In genomic region chr3:125353659-125354058, GRCh38 we compare ENCODE assay signal across 24 cellular contexts. TPM values are rescaled to one million over a fixed set of nuclear protein-coding genes. Genes with fewer than 3 reads are reported as not detected.
DNase-seq lines count a peak whose midpoint lies in the region; ATAC-seq, FAIRE-seq and TF ChIP-seq lines count a peak whose summit lies in the region.
"Had no signal": no experiment of that assay in that cellular context is flagged by ENCODE, and none has a peak within 500 bp of the region (broad histone marks: within the 10 kb centered on the region; RNA-seq: fewer than 3 reads in every experiment).

No MANE protein-coding gene starts in this region.

- H3K27ac Mint-ChIP-seq in CD4-positive, alpha-beta T cell, result peak overlapping the region; percentile 30

- FAIRE-seq in K562 (lab: Jason Lieb, UNC), result no peak
- FAIRE-seq: A549, GM12892, GM19239, H1 had no signal

- H3K27ac ChIP-seq in CD4-positive, alpha-beta T cell (ENCODE audit: low read depth, low read length), result no peak overlapping the region
- H3K27ac ChIP-seq in HEK293 (ENCODE audit: extremely low read depth, low read depth, low read length), result no peak overlapping the region
- peak overlapping the region; percentile 95; the same call in 1 of the 2 replicates for H3K27ac ChIP-seq in SU-DHL-6 (ENCODE audit: low read depth, low read length)
- H3K27ac ChIP-seq in K562 (ENCODE audit: extremely low read depth, low read depth, low read length), result no peak overlapping the region
- H3K27ac ChIP-seq: A549; BLaER1 treated with 17β-estradiol and CSF1 and Interleukin-3, amounts not matched to agents 10 nM and 100 nM; GM23248 had no signal

- H3K27me3 Mint-ChIP-seq in CD4-positive, alpha-beta T cell, result no peaks in the 10 kb centered on the region
- H3K27me3 Mint-ChIP-seq: CD4-positive, alpha-beta memory T cell had no signal

- H3K4me3 ChIP-seq in HEK293 (ENCODE audit: low read depth, low read length) (no peak overlapping the region), SU-DHL-6 (ENCODE audit: insufficient read depth, low read length, poor library complexity, severe bottlenecking) (no peak overlapping the region), K562 (no peak overlapping the region)
- H3K4me3 ChIP-seq: A549; BLaER1 treated with 17β-estradiol and CSF1 and Interleukin-3, amounts not matched to agents 10 nM and 100 nM; GM23248 had no signal

- H3K9me3 Mint-ChIP-seq in CD4-positive, alpha-beta T cell, result peaks cover 2% of the 10 kb centered on the region
- H3K9me3 Mint-ChIP-seq: CD14-positive monocyte had no signal

- no peaks in the 10 kb centered on the region for H3K9me3 ChIP-seq in CD4-positive, alpha-beta T cell (ENCODE audit: control insufficient read depth, low read length)
- no peaks in the 10 kb centered on the region for H3K9me3 ChIP-seq in HEK293 (ENCODE audit: control insufficient read depth, insufficient read depth, low read depth, low read length)
- no peaks in the 10 kb centered on the region for H3K9me3 ChIP-seq in SU-DHL-6 (ENCODE audit: insufficient read depth, low read length)
- no peaks in the 10 kb centered on the region for H3K9me3 ChIP-seq in K562 (replicated peaks; ENCODE audit: control insufficient read depth, insufficient read depth, low read depth, low read length)
- H3K9me3 ChIP-seq: A549, BE2C had no signal

- H4K20me1 ChIP-seq in SU-DHL-6 (ENCODE audit: low read depth, low read length) (peaks cover 14% of the 10 kb centered on the region), K562 (replicated peaks; ENCODE audit: control insufficient read depth, insufficient read depth, low read length) (no peaks in the 10 kb centered on the region)

- H3K9me1 ChIP-seq in K562 (ENCODE audit: control insufficient read depth, insufficient read depth, low read length), result no peaks in the 10 kb centered on the region

- CTCF ChIA-PET in CD4-positive, alpha-beta T cell (lab: Charles Lee), result no interaction called here
- CTCF ChIA-PET in HEK293 (lab: Yijun Ruan, JAX), result no interaction called here
- CTCF ChIA-PET in K562 (lab: Yijun Ruan, JAX; ENCODE audit: low intra/inter-chr PET ratio), result no interaction called here

- H3K4me1 ChIP-seq in HEK293 (ENCODE audit: control insufficient read depth, insufficient read depth, low read length) (0 out of 2 replicates have a peak, but pooled peaks cover 3% of the 10 kb centered on the region), K562 (replicated peaks in 1 of 2; ENCODE audit: control insufficient read depth in 2 of 2, insufficient read depth in 2 of 2, low read length in 2 of 2) (peaks cover 3 to 10% of the 10 kb centered on the region in 2 experiments; a peak in 3 of 5 replicates)
- H3K4me1 ChIP-seq: BE2C had no signal

- intact Hi-C loops in CD4-positive, alpha-beta T cell (cut with DNase I, micrococcal nuclease), result no loop called here
- intact Hi-C loops in K562 (cut with micrococcal nuclease), result no loop called here

- no peak for TF ChIP-seq EP300 in K562 (IDR thresholded peaks at IDR 0.05; ENCODE audit: low read length)

- peaks cover 25% of the 10 kb centered on the region for H3K36me3 Mint-ChIP-seq in CD4-positive, alpha-beta T cell (ENCODE audit: low read depth)

- H3K9me2 ChIP-seq in SU-DHL-6 (replicated peaks; ENCODE audit: insufficient read depth, low read length), result no peaks in the 10 kb centered on the region

- H3K4me2 ChIP-seq in SU-DHL-6 (ENCODE audit: low read depth, low read length, poor library complexity, severe bottlenecking) (peak overlapping the region; percentile 95), K562 (ENCODE audit: insufficient read depth, low read length) (no peak overlapping the region)
- H3K4me2 ChIP-seq: A549 had no signal

- no peak for TF ChIP-seq POLR2A in K562 (conservative IDR thresholded peaks at IDR 0.05)

- H3K79me2 ChIP-seq in SU-DHL-6 (ENCODE audit: insufficient read depth, low read length), result peaks cover 99% of the 10 kb centered on the region
- peaks cover 99% of the 10 kb centered on the region for H3K79me2 ChIP-seq in K562 (ENCODE audit: control insufficient read depth, insufficient read depth, low read length)

- H3K36me3 ChIP-seq in HEK293 (ENCODE audit: control insufficient read depth in 2 of 2, insufficient read depth in 1 of 2, low read length in 2 of 2), result no peaks in the 10 kb centered on the region
- H3K36me3 ChIP-seq in SU-DHL-6 (ENCODE audit: low read length), result no peaks in the 10 kb centered on the region
- no peaks in the 10 kb centered on the region for H3K36me3 ChIP-seq in K562 (ENCODE audit: control insufficient read depth, insufficient read depth, low read length)
- H3K36me3 ChIP-seq: BE2C had no signal

- H2AFZ ChIP-seq in SU-DHL-6 (ENCODE audit: low read depth, low read length, severe bottlenecking), result no peak overlapping the region
- no peak overlapping the region for H2AFZ ChIP-seq in K562 (ENCODE audit: low read depth, low read length)
- H2AFZ ChIP-seq: GM23248 had no signal

- no peak overlapping the region for H3K9ac ChIP-seq in SU-DHL-6 (ENCODE audit: low read length)
- H3K9ac ChIP-seq in K562 (ENCODE audit: insufficient read depth in 1 of 2, low read depth in 2 of 2, low read length in 2 of 2), result no peak overlapping the region
- H3K9ac ChIP-seq: BLaER1 treated with 17β-estradiol and CSF1 and Interleukin-3, amounts not matched to agents 10 nM and 100 nM; GM23248 had no signal

- DNase-seq in CD4-positive, alpha-beta T cell, result no peak
- no peak for DNase-seq in K562 (ENCODE audit: extremely low read depth in 1 of 4, low spot score in 3 of 4)
- DNase-seq: 8988T; ACHN; AML-193; BE2C; Calu3; CD4-positive, alpha-beta memory T cell; COR-L47; DMS53; DMS79 treated with DMSO at 0.1 percent for 48 hours; GM23248; H7 had no signal

- no peak for ATAC-seq in CD4-positive, alpha-beta T cell (ENCODE audit: poor library complexity)
- ATAC-seq in K562 (no peak), HG02973 (IDR thresholded peaks at IDR 0.05; ENCODE audit: unreplicated experiment) (no peak), HG03045 (IDR thresholded peaks at IDR 0.05; ENCODE audit: unreplicated experiment) (no peak), GM18511 (IDR thresholded peaks at IDR 0.05; ENCODE audit: unreplicated experiment) (no peak)
- ATAC-seq: A549 had no signal

- no peak for TF ChIP-seq RAD21 in K562 (CRISPR knock-in tag; conservative IDR thresholded peaks at IDR 0.05 in 1 of 2, IDR thresholded peaks at IDR 0.05 in 1 of 2)

- no TSS peak for BruUV-seq in K562 (replicated peaks; lab: Mats Ljungman, UMichigan)

- 88% methylated on average over 3 of the region's 3 CpGs for WGBS in K562 (ENCODE audit: insufficient coverage, low coverage, missing lambda C conversion rate)

- H3K4me3 Mint-ChIP-seq in CD4-positive, alpha-beta T cell, result no peak overlapping the region
- H3K4me3 Mint-ChIP-seq: CD14-positive monocyte had no signal

- H3K27me3 ChIP-seq in CD4-positive, alpha-beta T cell (ENCODE audit: control insufficient read depth, insufficient read depth, low read length), result no peaks in the 10 kb centered on the region
- H3K27me3 ChIP-seq in SU-DHL-6 (ENCODE audit: low read length), result no peaks in the 10 kb centered on the region
- H3K27me3 ChIP-seq in K562 (ENCODE audit: control insufficient read depth in 2 of 2, insufficient read depth in 2 of 2, low read length in 2 of 2), result no peaks in the 10 kb centered on the region
- H3K27me3 ChIP-seq: BE2C; BLaER1 treated with 17β-estradiol and CSF1 and Interleukin-3, amounts not matched to agents 10 nM and 100 nM had no signal

- peaks cover 83% of the 10 kb centered on the region for H3K4me1 Mint-ChIP-seq in CD4-positive, alpha-beta T cell (ENCODE audit: low read depth)

- POLR2A ChIA-PET in CD4-positive, alpha-beta T cell (lab: Charles Lee), result interaction anchor here (0.6 kb wide), 1 partner anchor 197 kb away, joined by 3 read pairs; no protein-coding TSS in a partner anchor
- POLR2A ChIA-PET in HEK293 (lab: Yijun Ruan, JAX) (no interaction called here), K562 (lab: Yijun Ruan, JAX) (no interaction called here)

- TF ChIP-seq CTCF in CD4-positive, alpha-beta T cell (IDR thresholded peaks at IDR 0.05), result no peak
- TF ChIP-seq CTCF in HEK293 (tag by site-specific recombination; IDR thresholded peaks at IDR 0.05) (no peak), SU-DHL-6 (IDR thresholded peaks at IDR 0.05; ENCODE audit: insufficient read depth, low read length, poor library complexity, severe bottlenecking) (no peak), K562 (IDR thresholded peaks at IDR 0.05 in 2 of 3, conservative IDR thresholded peaks at IDR 0.05 in 1 of 3; ENCODE audit: insufficient read depth in 2 of 3, low read depth in 1 of 3, low read length in 3 of 3) (no peak)

- peaks cover 46% of the 10 kb centered on the region for H3F3A ChIP-seq in SU-DHL-6 (ENCODE audit: insufficient read depth)

- in situ Hi-C loops in K562 (cut with MboI), result no loop called here

TF ChIP-seq in HEK293, 187 proteins besides CTCF, POLR2A, EP300 and RAD21 (continues in another document):
- TF ChIP-seq ZNF121 (tag by site-specific recombination; IDR thresholded peaks at IDR 0.05) (peak; percentile 42; the same call in 1 of the 2 replicates), ZNF23 (tag by site-specific recombination; IDR thresholded peaks at IDR 0.05; ENCODE audit: borderline replicate concordance) (no peak), ZNF175 (tag by site-specific recombination; IDR thresholded peaks at IDR 0.05) (no peak), ZNF558 (tag by site-specific recombination; IDR thresholded peaks at IDR 0.05) (no peak)

TF ChIP-seq in K562, 482 proteins besides CTCF, POLR2A, EP300 and RAD21:
- TF ChIP-seq ZNF121 (CRISPR knock-in tag; conservative IDR thresholded peaks at IDR 0.05) (peak; percentile 86), KHSRP (IDR thresholded peaks at IDR 0.05) (no peak), RBM25 (IDR thresholded peaks at IDR 0.05; ENCODE audit: low read depth, low read length, severe bottlenecking) (peak; percentile 43)

RNA-seq across cellular contexts. Expression of gene ZNF148, which starts 21.5 kb away (rescaled TPM):
- total RNA-seq in CD4-positive, alpha-beta T cell, result 10 to 100 TPM; 30.9 to 34.0 TPM
- 12.5 and 32.0 TPM in 2 replicates for total RNA-seq in K562 (2011; cell fraction: chromatin; rRNA removed; ENCODE audit: low replicate concordance)
- 3.2 and 3.8 TPM in 2 replicates for total RNA-seq in K562 (2011; cell fraction: nucleolus; rRNA removed)
- total RNA-seq in K562 (2011; cell fraction: nucleoplasm; rRNA removed), result 7.4 and 10.6 TPM in 2 replicates
- total RNA-seq in K562 (2014; rRNA removed) (6.9 and 7.3 TPM in 2 replicates), K562 (2014; rRNA removed; fragmentation: Illumina TruSeq; extraction: Trizol) (15.1 and 18.1 TPM in 2 replicates), K562 (2015; rRNA removed; fragmentation: Illumina TruSeq; extraction: Trizol) (14.3 and 14.4 TPM in 2 replicates), K562 (2021) (13.7 and 14.1 TPM in 2 replicates)
- polyA plus RNA-seq in K562 (2011; rRNA removed) (9.4 and 10.8 TPM in 2 replicates), K562 (2014; fragmentation: Illumina TruSeq; extraction: Trizol) (7.5 and 8.3 TPM in 2 replicates), K562 (2014; fragmentation: Nextera tagmentation; extraction: Ambion mirVana) (1 to 10 TPM; 2.7 to 3.8 TPM), K562 (2014; rRNA removed) (2.3 and 3.2 TPM in 2 replicates)
- polyA plus RNA-seq in K562 (2011; cell fraction: cytosol; rRNA removed), result 2.5 and 3.8 TPM in 2 replicates
- 5.9 and 8.5 TPM in 2 replicates for polyA plus RNA-seq in K562 (2011; cell fraction: nucleus; rRNA removed)
- polyA plus RNA-seq in K562 (2012), result 4.4 and 7.1 TPM in 2 replicates
- 89.5 and 123 TPM in 2 replicates for polyA minus RNA-seq in K562 (2011; rRNA and poly(A)+ RNA removed)
- 15.6 and 16.4 TPM in 2 replicates for polyA minus RNA-seq in K562 (2011; cell fraction: cytosol; rRNA and poly(A)+ RNA removed)
- 8.2 and 16.4 TPM in 2 replicates for polyA minus RNA-seq in K562 (2011; cell fraction: nucleus; rRNA and poly(A)+ RNA removed)
